8 cellular contexts compared by ENCODE assay signal in the genomic region with DNA sequence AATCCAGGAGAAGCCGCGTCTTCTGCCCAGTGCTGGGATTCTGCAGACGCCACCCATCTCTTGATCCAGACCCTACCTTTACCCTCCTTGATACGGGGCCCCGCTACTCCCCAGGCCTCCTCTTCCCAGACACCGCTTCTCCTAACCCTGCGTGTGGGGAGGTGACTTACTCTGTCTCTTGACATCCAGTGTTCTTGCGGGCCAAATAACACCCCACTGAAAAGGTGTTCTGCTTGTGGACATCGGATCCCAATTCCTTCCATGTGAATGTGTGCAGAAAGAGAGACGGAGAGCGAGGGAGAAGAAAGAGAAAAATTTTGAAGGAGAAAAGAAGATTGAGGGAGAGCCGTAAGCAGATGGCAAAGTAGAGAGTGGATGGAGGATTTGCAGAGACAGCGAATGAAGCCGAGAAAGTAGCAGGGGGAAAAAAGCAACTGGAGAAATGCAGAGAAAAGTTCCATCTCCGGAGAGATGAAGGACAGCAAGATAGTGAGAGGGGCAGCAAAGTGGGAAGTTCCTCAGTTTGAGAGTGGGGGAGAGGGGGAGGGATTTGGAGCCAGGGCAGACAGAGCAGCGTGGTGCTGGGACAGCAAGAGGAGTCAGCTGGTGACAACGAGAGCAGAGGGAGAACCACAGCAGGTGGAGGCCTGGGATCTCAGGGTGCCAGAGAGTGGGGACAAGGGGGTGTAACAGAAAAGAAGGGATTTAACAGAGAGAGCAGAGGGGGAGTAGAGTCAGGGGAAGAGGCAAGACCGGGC. TPM values are rescaled to one million over a fixed set of nuclear protein-coding genes. Genes with fewer than 3 reads are reported as not detected.
DNase-seq lines count a peak whose midpoint lies in the region; ATAC-seq and TF ChIP-seq lines count a peak whose summit lies in the region.

No MANE protein-coding gene starts in this region.

- H3K79me2 ChIP-seq in SK-N-SH (ENCODE audit: insufficient read depth): peaks cover 26% of the 10 kb centered on the region; the same call in 1 of the 2 replicates

- peak overlapping the region; percentile 94 for H3K9ac ChIP-seq in SK-N-SH

- H3K4me2 ChIP-seq in SK-N-SH: peak overlapping the region; percentile 91

- peaks cover 2% of the 10 kb centered on the region for H3F3A ChIP-seq in SK-N-SH (replicated peaks; ENCODE audit: insufficient read depth)

- DNase-seq in BJ (ENCODE audit: low read depth) (no peak), SK-N-SH (peak; percentile 22), fibroblast of mammary gland (ENCODE audit: low read depth) (peak; percentile 2), pons (ENCODE audit: low spot score) (peak; percentile 12), GF-D8 (lab: John Stamatoyannopoulos, UW) (no peak)

- CTCF ChIA-PET in BJ (lab: Yijun Ruan, JAX): no interaction called here
- CTCF ChIA-PET in SK-N-SH (lab: Yijun Ruan, JAX): no interaction called here

- H3K9me3 ChIP-seq in SK-N-SH: peaks cover 13% of the 10 kb centered on the region; the same call in 1 of the 2 replicates

- H3K36me3 ChIP-seq in BJ (ENCODE audit: control insufficient read depth, insufficient read depth, low read length) (peaks cover 10% of the 10 kb centered on the region), SK-N-SH (replicated peaks in 1 of 2; ENCODE audit: control insufficient read depth in 1 of 2, insufficient read depth in 2 of 2, low read length in 1 of 2) (peaks cover 31 to 45% of the 10 kb centered on the region in 2 experiments)

- H3K9me2 ChIP-seq in SK-N-SH: no peaks in the 10 kb centered on the region

- peak overlapping the region; percentile 91; the same call in 1 of the 2 replicates for H2AFZ ChIP-seq in SK-N-SH (ENCODE audit: low read depth)

- H3K27me3 ChIP-seq in BJ (ENCODE audit: control insufficient read depth, insufficient read depth, low read length) (no peaks in the 10 kb centered on the region), SK-N-SH (ENCODE audit: insufficient read depth) (no peaks in the 10 kb centered on the region)

- 16% methylated on average over 18 of the region's 18 CpGs for WGBS in SK-N-SH (ENCODE audit: low lambda C conversion rate)

- POLR2A ChIA-PET in BJ (lab: Charles Lee): no interaction called here
- POLR2A ChIA-PET in SK-N-SH (lab: Yijun Ruan, JAX): no interaction called here

- H3K4me1 ChIP-seq in SK-N-SH (ENCODE audit: control insufficient read depth in 1 of 2, insufficient read depth in 2 of 2, low read depth in 1 of 2, low read length in 1 of 2): peaks cover 0 to 5% of the 10 kb centered on the region in 2 experiments; a peak in 1 of 4 replicates

- H4K20me1 ChIP-seq in SK-N-SH (ENCODE audit: insufficient read depth): no peaks in the 10 kb centered on the region

- ATAC-seq in GM21515 (IDR thresholded peaks at IDR 0.05; ENCODE audit: unreplicated experiment) (peak; percentile 29), HG03520 (IDR thresholded peaks at IDR 0.05; ENCODE audit: unreplicated experiment) (no peak), HG03039 (IDR thresholded peaks at IDR 0.05; ENCODE audit: unreplicated experiment) (no peak)

- no peak for TF ChIP-seq EP300 in SK-N-SH (IDR thresholded peaks at IDR 0.05; ENCODE audit: borderline replicate concordance in 1 of 2, low read depth in 1 of 2, low read length in 1 of 2)

- H3K27ac ChIP-seq in SK-N-SH (ENCODE audit: low read depth in 2 of 2, low read length in 1 of 2): peak overlapping the region; percentile 88 to 90

- TF ChIP-seq RAD21 in SK-N-SH (IDR thresholded peaks at IDR 0.05; ENCODE audit: low read length): no peak

- no peak; the same call in 1 of the 2 replicates for TF ChIP-seq CTCF in BJ (IDR thresholded peaks at IDR 0.05; ENCODE audit: insufficient read depth, low read depth, low read length)
- no peak for TF ChIP-seq CTCF in SK-N-SH (IDR thresholded peaks at IDR 0.05)
- TF ChIP-seq CTCF in fibroblast of mammary gland (conservative IDR thresholded peaks at IDR 0.05; ENCODE audit: control insufficient read depth, insufficient read depth, low read depth, low read length): no peak

- H3K4me3 ChIP-seq in BJ (ENCODE audit: low read depth, low read length): peak overlapping the region; percentile 99
- H3K4me3 ChIP-seq in SK-N-SH (ENCODE audit: low read depth in 2 of 2, low read length in 1 of 2): peak overlapping the region; percentile 91 to 95
- H3K4me3 ChIP-seq in fibroblast of mammary gland (ENCODE audit: control insufficient read depth, low read depth, low read length): peak overlapping the region; percentile 97

TF ChIP-seq in SK-N-SH, 30 proteins besides CTCF, POLR2A, EP300 and RAD21:
- TF ChIP-seq REST (IDR thresholded peaks at IDR 0.05; ENCODE audit: low read depth, low read length) (no peak), MEF2A (IDR thresholded peaks at IDR 0.05; ENCODE audit: borderline replicate concordance, low read depth) (no peak), NFIC (IDR thresholded peaks at IDR 0.05; ENCODE audit: borderline replicate concordance) (no peak), USF2 (IDR thresholded peaks at IDR 0.05; ENCODE audit: borderline replicate concordance, low read depth, low read length) (no peak), FOSL2 (IDR thresholded peaks at IDR 0.05; ENCODE audit: borderline replicate concordance, low read depth) (no peak), YY1 (IDR thresholded peaks at IDR 0.05; ENCODE audit: low read depth) (no peak), CHD2 (IDR thresholded peaks at IDR 0.05; ENCODE audit: low read length, partially characterized antibody) (no peak), FOXM1 (IDR thresholded peaks at IDR 0.05; ENCODE audit: low read depth) (no peak)
- TF ChIP-seq, protein P1, sequence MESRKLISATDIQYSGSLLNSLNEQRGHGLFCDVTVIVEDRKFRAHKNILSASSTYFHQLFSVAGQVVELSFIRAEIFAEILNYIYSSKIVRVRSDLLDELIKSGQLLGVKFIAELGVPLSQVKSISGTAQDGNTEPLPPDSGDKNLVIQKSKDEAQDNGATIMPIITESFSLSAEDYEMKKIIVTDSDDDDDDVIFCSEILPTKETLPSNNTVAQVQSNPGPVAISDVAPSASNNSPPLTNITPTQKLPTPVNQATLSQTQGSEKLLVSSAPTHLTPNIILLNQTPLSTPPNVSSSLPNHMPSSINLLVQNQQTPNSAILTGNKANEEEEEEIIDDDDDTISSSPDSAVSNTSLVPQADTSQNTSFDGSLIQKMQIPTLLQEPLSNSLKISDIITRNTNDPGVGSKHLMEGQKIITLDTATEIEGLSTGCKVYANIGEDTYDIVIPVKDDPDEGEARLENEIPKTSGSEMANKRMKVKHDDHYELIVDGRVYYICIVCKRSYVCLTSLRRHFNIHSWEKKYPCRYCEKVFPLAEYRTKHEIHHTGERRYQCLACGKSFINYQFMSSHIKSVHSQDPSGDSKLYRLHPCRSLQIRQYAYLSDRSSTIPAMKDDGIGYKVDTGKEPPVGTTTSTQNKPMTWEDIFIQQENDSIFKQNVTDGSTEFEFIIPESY (IDR thresholded peaks at IDR 0.05; ENCODE audit: borderline replicate concordance, low read depth): no peak

RNA-seq across cellular contexts. Expression of gene ZNF480, which starts 0.8 kb away (rescaled TPM):
- 2.1 and 4.8 TPM in 2 replicates for polyA plus RNA-seq in BJ (2011; rRNA removed)
- polyA minus RNA-seq in BJ (2011; rRNA and poly(A)+ RNA removed): 2.8 and 3.4 TPM in 2 replicates
- 10.9 and 13.4 TPM in 2 replicates for polyA plus RNA-seq in SK-N-SH (2012; rRNA removed)
- 17.8 and 22.7 TPM in 2 replicates for polyA plus RNA-seq in SK-N-SH (2012; cell fraction: cytosol; rRNA removed)
- 4.3 and 5.3 TPM in 2 replicates for polyA plus RNA-seq in SK-N-SH (2012; cell fraction: nucleus; rRNA removed)

RNA-seq across cellular contexts. Expression of gene ZNF766, which starts 28.4 kb away (rescaled TPM):
- polyA plus RNA-seq in BJ (2011; rRNA removed) (4.2 and 7.9 TPM in 2 replicates), SK-N-SH (2012; rRNA removed) (3.9 and 5.4 TPM in 2 replicates)
- 5.4 and 6.2 TPM in 2 replicates for polyA minus RNA-seq in BJ (2011; rRNA and poly(A)+ RNA removed)
- polyA plus RNA-seq in SK-N-SH (2012; cell fraction: cytosol; rRNA removed): 5.6 and 6.5 TPM in 2 replicates
- 1.8 and 4.0 TPM in 2 replicates for polyA plus RNA-seq in SK-N-SH (2012; cell fraction: nucleus; rRNA removed)

RNA-seq across cellular contexts. Expression of gene ZNF610, which starts 38.3 kb away (rescaled TPM):
- polyA plus RNA-seq in BJ (2011; rRNA removed): 1.4 and 1.7 TPM in 2 replicates
- polyA minus RNA-seq in BJ (2011; rRNA and poly(A)+ RNA removed): 2.3 TPM in 2 replicates
- polyA plus RNA-seq in SK-N-SH (2012; rRNA removed): 1.9 and 2.9 TPM in 2 replicates
- 3.0 and 3.4 TPM in 2 replicates for polyA plus RNA-seq in SK-N-SH (2012; cell fraction: cytosol; rRNA removed)
- 4.9 and 6.6 TPM in 2 replicates for polyA plus RNA-seq in SK-N-SH (2012; cell fraction: nucleus; rRNA removed)

Comparison
In these comparisons a context has a peak if more than half of its experiments do, and no peak if none do; other contexts are left out.
1. DNase-seq: peak in SK-N-SH (single experiment), fibroblast of mammary gland (single experiment) and pons (single experiment); none in BJ (single experiment) and GF-D8 (single experiment).
2. Peak in every context shown above with its lines, with median percentiles within 50 percentile points of each other: H3K4me3 ChIP-seq.